20 cellular contexts compared by ENCODE assay signal in genomic region chr17:47878203-47879027, GRCh38. TPM values are rescaled to one million over a fixed set of nuclear protein-coding genes. Genes with fewer than 3 reads are reported as not detected.
DNase-seq lines count a peak whose midpoint lies in the region; ATAC-seq and TF ChIP-seq lines count a peak whose summit lies in the region.
"Had no signal": no experiment of that assay in that cellular context is flagged by ENCODE, and none has a peak within 500 bp of the region (broad histone marks: within the 10 kb centered on the region; RNA-seq: fewer than 3 reads in every experiment).

No MANE protein-coding gene starts in this region.

- H3K4me1 ChIP-seq in GM23248 (ENCODE audit: insufficient read depth) = peaks cover 30% of the 10 kb centered on the region
- peaks cover 0 to 8% of the 10 kb centered on the region in 2 experiments; a peak in 1 of 4 replicates for H3K4me1 ChIP-seq in SK-N-SH (ENCODE audit: control insufficient read depth in 1 of 2, insufficient read depth in 2 of 2, low read depth in 1 of 2, low read length in 1 of 2)
- no peaks in the 10 kb centered on the region for H3K4me1 ChIP-seq in HAP-1

- in situ Hi-C loops in GM23248 (cut with MboI) (no loop called here), HAP-1 (cut with MboI; ENCODE audit: low sequenced_read_pairs) (no loop called here)

- TF ChIP-seq RAD21 in SK-N-SH (IDR thresholded peaks at IDR 0.05; ENCODE audit: low read length) = no peak

- H3K9ac ChIP-seq in GM23248 = 0 out of 2 replicates have a peak overlapping the region, but pooled peaks have one; percentile 14
- H3K9ac ChIP-seq in SK-N-SH = no peak overlapping the region

- H3K27ac Mint-ChIP-seq in mesothelial cell of epicardium = peak overlapping the region; percentile 78
- H3K27ac Mint-ChIP-seq: activated CD8-positive, alpha-beta memory T cell treated with anti-CD3 and anti-CD28 coated beads, Interleukin-2, amount 10 ng/mL, durations not matched to agents 7 days and 5 days; activated T-helper 2 cell treated with anti-CD3 and anti-CD28 coated beads, Interferon-gamma antibody, Interleukin-2, Interleukin-4, amounts not matched to agents 10 μg/mL and 5 μg/mL and 100 μg/mL, durations not matched to agents 14 hours and 24 hours and 36 hours; CD8-positive, alpha-beta memory T cell; immature natural killer cell had no signal

- CTCF ChIA-PET in SK-N-SH (lab: Yijun Ruan, JAX) = interaction anchor here (5.1 to 19.9 kb wide), 2 partner anchors 13 to 29 kb away, joined by 51 to 1447 read pairs; partner anchors contain the start of genes SCRN2 and SP6

- ATAC-seq in GM21619 (IDR thresholded peaks at IDR 0.05; ENCODE audit: unreplicated experiment) = no peak
- ATAC-seq: activated CD8-positive, alpha-beta memory T cell treated with anti-CD3 and anti-CD28 coated beads, Interleukin-2, amount 10 ng/mL, durations not matched to agents 7 days and 5 days had no signal

- POLR2A ChIA-PET in SK-N-SH (lab: Yijun Ruan, JAX) = no interaction called here

- no peak overlapping the region for H3K4me3 ChIP-seq in GM23248
- no peak overlapping the region for H3K4me3 ChIP-seq in SK-N-SH (ENCODE audit: low read depth in 2 of 2, low read length in 1 of 2)
- H3K4me3 ChIP-seq in HAP-1 = no peak overlapping the region

- no peak for TF ChIP-seq EP300 in SK-N-SH (IDR thresholded peaks at IDR 0.05; ENCODE audit: borderline replicate concordance in 1 of 2, low read depth in 1 of 2, low read length in 1 of 2)

- H3K27me3 Mint-ChIP-seq in mesothelial cell of epicardium (ENCODE audit: low read depth) = no peaks in the 10 kb centered on the region

- peak overlapping the region; percentile 66 for H3K4me2 ChIP-seq in GM23248 (ENCODE audit: unreplicated experiment)
- H3K4me2 ChIP-seq in SK-N-SH = 0 out of 2 replicates have a peak overlapping the region, but pooled peaks have one; percentile 23

- DNase-seq in GM23248 = peak; percentile 66
- no peak for DNase-seq in SK-N-SH
- DNase-seq in mesothelial cell of epicardium (ENCODE audit: low spot score in 2 of 2, unreplicated experiment in 2 of 2) = no peak
- no peak for DNase-seq in NCI-H2081 (lab: John Stamatoyannopoulos, UW)
- DNase-seq in HAP-1 (ENCODE audit: low spot score in 2 of 2) = no peak
- DNase-seq: activated CD4-positive, CD25-positive, alpha-beta regulatory T cell treated with anti-CD3 and anti-CD28 coated beads, Interleukin-2, amount 50 U/mL, for 72 hours; activated CD8-positive, alpha-beta memory T cell treated with anti-CD3 and anti-CD28 coated beads, Interleukin-2, amount 10 ng/mL, durations not matched to agents 7 days and 5 days; CD8-positive, alpha-beta memory T cell; DND-41; effector memory CD4-positive, alpha-beta T cell; head of caudate nucleus; immature natural killer cell; MM.1S; naive B cell; NCI-H1694; SHP77 treated with DMSO at 0.1 percent for 48 hours had no signal

- H3K79me2 ChIP-seq in GM23248 (ENCODE audit: insufficient read depth) (no peaks in the 10 kb centered on the region), SK-N-SH (ENCODE audit: insufficient read depth) (no peaks in the 10 kb centered on the region)

- peaks cover 68% of the 10 kb centered on the region for H3K4me1 Mint-ChIP-seq in mesothelial cell of epicardium

- no peaks in the 10 kb centered on the region for H3K9me2 ChIP-seq in GM23248 (ENCODE audit: insufficient read depth)
- H3K9me2 ChIP-seq in SK-N-SH = no peaks in the 10 kb centered on the region

- H3K36me3 ChIP-seq in GM23248 (ENCODE audit: low read depth) (no peaks in the 10 kb centered on the region), SK-N-SH (replicated peaks in 1 of 2; ENCODE audit: control insufficient read depth in 1 of 2, insufficient read depth in 2 of 2, low read length in 1 of 2) (no peaks in the 10 kb centered on the region), HAP-1 (replicated peaks) (no peaks in the 10 kb centered on the region)

- H2AFZ ChIP-seq in GM23248 = peak overlapping the region; percentile 46; the same call in 1 of the 2 replicates
- no peak overlapping the region for H2AFZ ChIP-seq in SK-N-SH (ENCODE audit: low read depth)

- WGBS in GM23248 (ENCODE audit: low coverage in 1 of 2, low lambda C conversion rate in 2 of 2, missing lambda C conversion rate in 2 of 2), 2 experiments = 32 to 35% methylated on average over 10 of the region's 10 CpGs
- 41% methylated on average over 10 of the region's 10 CpGs for WGBS in SK-N-SH (ENCODE audit: low lambda C conversion rate)

- H4K20me1 ChIP-seq in GM23248 (ENCODE audit: insufficient read depth) (no peaks in the 10 kb centered on the region), SK-N-SH (ENCODE audit: insufficient read depth) (no peaks in the 10 kb centered on the region)

- peaks cover 23% of the 10 kb centered on the region for H3F3A ChIP-seq in GM23248 (ENCODE audit: insufficient read depth)
- H3F3A ChIP-seq in SK-N-SH (replicated peaks; ENCODE audit: insufficient read depth) = peaks cover 5% of the 10 kb centered on the region

- no peak overlapping the region for H3K4me3 Mint-ChIP-seq in mesothelial cell of epicardium
- H3K4me3 Mint-ChIP-seq: activated CD8-positive, alpha-beta memory T cell treated with anti-CD3 and anti-CD28 coated beads, Interleukin-2, amount 10 ng/mL, durations not matched to agents 7 days and 5 days; CD8-positive, alpha-beta memory T cell; central memory CD8-positive, alpha-beta T cell; immature natural killer cell had no signal

- no peak for TF ChIP-seq CTCF in SK-N-SH (IDR thresholded peaks at IDR 0.05)
- no peak for TF ChIP-seq CTCF in mesothelial cell of epicardium (IDR thresholded peaks at IDR 0.05; ENCODE audit: unreplicated experiment)

- H3K27ac ChIP-seq in GM23248 (peak overlapping the region; percentile 54), SK-N-SH (ENCODE audit: low read depth in 2 of 2, low read length in 1 of 2) (no peak overlapping the region)

- H3K9me3 Mint-ChIP-seq in mesothelial cell of epicardium = no peaks in the 10 kb centered on the region
- H3K9me3 Mint-ChIP-seq: activated T-helper 2 cell treated with anti-CD3 and anti-CD28 coated beads, Interferon-gamma antibody, Interleukin-2, Interleukin-4, amounts not matched to agents 10 μg/mL and 5 μg/mL and 100 μg/mL, durations not matched to agents 14 hours and 24 hours and 36 hours; central memory CD8-positive, alpha-beta T cell; immature natural killer cell had no signal

- H3K9me3 ChIP-seq in GM23248 (ENCODE audit: low read depth) (no peaks in the 10 kb centered on the region), SK-N-SH (no peaks in the 10 kb centered on the region), HAP-1 (no peaks in the 10 kb centered on the region)

- no peaks in the 10 kb centered on the region for H3K27me3 ChIP-seq in GM23248 (replicated peaks; ENCODE audit: insufficient read depth)
- H3K27me3 ChIP-seq in SK-N-SH (ENCODE audit: insufficient read depth) = peaks cover 40% of the 10 kb centered on the region; the same call in 1 of the 2 replicates
- peaks cover 66% of the 10 kb centered on the region for H3K27me3 ChIP-seq in HAP-1 (ENCODE audit: low read depth)

- no peaks in the 10 kb centered on the region for H3K36me3 Mint-ChIP-seq in mesothelial cell of epicardium
- H3K36me3 Mint-ChIP-seq: activated CD8-positive, alpha-beta memory T cell treated with anti-CD3 and anti-CD28 coated beads, Interleukin-2, amount 10 ng/mL, durations not matched to agents 7 days and 5 days; CD8-positive, alpha-beta memory T cell had no signal

TF ChIP-seq in SK-N-SH, 30 proteins besides CTCF, POLR2A, EP300 and RAD21 (continues in another document):
- TF ChIP-seq MEF2A (IDR thresholded peaks at IDR 0.05; ENCODE audit: borderline replicate concordance, low read depth) (no peak), RXRA (IDR thresholded peaks at IDR 0.05; ENCODE audit: borderline replicate concordance, low read depth) (no peak)

RNA-seq across cellular contexts. Expression of gene SP2, which starts 17.6 kb away (rescaled TPM):
- 2.5 and 3.2 TPM in 2 replicates for total RNA-seq in GM23248 (2014; rRNA removed; shearing (Covaris generic))
- polyA plus RNA-seq in GM23248 (2016; fragmentation: Nextera tagmentation; extraction: Ambion mirVana) (13.6 and 14.2 TPM in 2 replicates), SK-N-SH (2012; rRNA removed) (8.8 and 16.7 TPM in 2 replicates)
- polyA plus RNA-seq in SK-N-SH (2012; cell fraction: cytosol; rRNA removed) = 9.3 and 14.3 TPM in 2 replicates
- 28.1 and 28.5 TPM in 2 replicates for polyA plus RNA-seq in SK-N-SH (2012; cell fraction: nucleus; rRNA removed)
- total RNA-seq in mesothelial cell of epicardium = 17.0 to 18.0 TPM (median 17.0 TPM) in 3 replicates

RNA-seq across cellular contexts. Expression of gene SP6, which starts 27.5 kb away (rescaled TPM):
- total RNA-seq in GM23248 (2014; rRNA removed; shearing (Covaris generic)) = not detected in 2 replicates
- not detected in 2 replicates for polyA plus RNA-seq in GM23248 (2016; fragmentation: Nextera tagmentation; extraction: Ambion mirVana)
- polyA plus RNA-seq in SK-N-SH (2012; rRNA removed) = 0.03 TPM in 2 replicates
- 0.03 and 0.05 TPM in 2 replicates for polyA plus RNA-seq in SK-N-SH (2012; cell fraction: cytosol; rRNA removed)
- 0.06 and 0.09 TPM in 2 replicates for polyA plus RNA-seq in SK-N-SH (2012; cell fraction: nucleus; rRNA removed)
- 15.9 to 17.6 TPM (median 16.0 TPM) in 3 replicates for total RNA-seq in mesothelial cell of epicardium
- total RNA-seq: T-helper 2 cell treated with Interferon-gamma antibody and Interleukin-4, amounts not matched to agents 100 ng/mL and 5 ng/mL, for 36 hours had no signal
- polyA plus RNA-seq: immature natural killer cell had no signal

RNA-seq across cellular contexts. Expression of gene SCRN2, which starts 37.3 kb away (rescaled TPM):
- 36.3 and 41.2 TPM in 2 replicates for total RNA-seq in GM23248 (2014; rRNA removed; shearing (Covaris generic))
- polyA plus RNA-seq in GM23248 (2016; fragmentation: Nextera tagmentation; extraction: Ambion mirVana) (38.6 and 39.5 TPM in 2 replicates), SK-N-SH (2012; rRNA removed) (135 and 139 TPM in 2 replicates)
- 62.5 and 80.7 TPM in 2 replicates for polyA plus RNA-seq in SK-N-SH (2012; cell fraction: cytosol; rRNA removed)
- polyA plus RNA-seq in SK-N-SH (2012; cell fraction: nucleus; rRNA removed) = 636 and 666 TPM in 2 replicates
- total RNA-seq in mesothelial cell of epicardium = 49.7 to 50.7 TPM (median 50.7 TPM) in 3 replicates

RNA-seq across cellular contexts. Expression of gene LRRC46, which starts 46.9 kb away (rescaled TPM):
- not detected in 2 replicates for total RNA-seq in GM23248 (2014; rRNA removed; shearing (Covaris generic))
- polyA plus RNA-seq in GM23248 (2016; fragmentation: Nextera tagmentation; extraction: Ambion mirVana) = 0.82 and 0.95 TPM in 2 replicates
- polyA plus RNA-seq in SK-N-SH (2012; rRNA removed) = 1.6 and 1.8 TPM in 2 replicates
- polyA plus RNA-seq in SK-N-SH (2012; cell fraction: cytosol; rRNA removed) = 0.86 and 0.89 TPM in 2 replicates
- 4.2 and 4.8 TPM in 2 replicates for polyA plus RNA-seq in SK-N-SH (2012; cell fraction: nucleus; rRNA removed)
- 0.16 TPM in 1 of 3 replicates, not detected in the others for total RNA-seq in mesothelial cell of epicardium

RNA-seq across cellular contexts. Expression of gene MRPL10, which starts 47.1 kb away (rescaled TPM):
- 24.8 and 37.3 TPM in 2 replicates for total RNA-seq in GM23248 (2014; rRNA removed; shearing (Covaris generic))
- polyA plus RNA-seq in GM23248 (2016; fragmentation: Nextera tagmentation; extraction: Ambion mirVana) (30.6 and 35.1 TPM in 2 replicates), SK-N-SH (2012; rRNA removed) (133 and 136 TPM in 2 replicates)
- 87.3 and 111 TPM in 2 replicates for polyA plus RNA-seq in SK-N-SH (2012; cell fraction: cytosol; rRNA removed)
- polyA plus RNA-seq in SK-N-SH (2012; cell fraction: nucleus; rRNA removed) = 85.4 and 108 TPM in 2 replicates
- 41.0 to 46.5 TPM (median 45.6 TPM) in 3 replicates for total RNA-seq in mesothelial cell of epicardium

Comparison
In these comparisons a context has a peak if more than half of its experiments do, and no peak if none do; other contexts are left out.
1. RNA of gene SP6, which starts 27.5 kb away (total RNA-seq): 15.9 to 17.6 TPM in mesothelial cell of epicardium; not detected in GM23248; every median in the first group is over 10 times any median in the second.